ENCODE assay signal across 12 cellular contexts in genomic region chr5:139141841-139142240, GRCh38. TPM values are rescaled to one million over a fixed set of nuclear protein-coding genes. Genes with fewer than 3 reads are reported as not detected.
DNase-seq lines count a peak whose midpoint lies in the region; ATAC-seq, FAIRE-seq and TF ChIP-seq lines count a peak whose summit lies in the region.
"Had no signal": no experiment of that assay in that cellular context is flagged by ENCODE, and none has a peak within 500 bp of the region (broad histone marks: within the 10 kb centered on the region; RNA-seq: fewer than 3 reads in every experiment).

No MANE protein-coding gene starts in this region.

- H3K27me3 ChIP-seq in HCT116 (ENCODE audit: insufficient read depth, low read length): no peaks in the 10 kb centered on the region
- H3K27me3 ChIP-seq in HAP-1 (ENCODE audit: low read depth): no peaks in the 10 kb centered on the region

- CTCF ChIA-PET in HCT116 (lab: Charles Lee): no interaction called here

- no peaks in the 10 kb centered on the region for H3K27me3 Mint-ChIP-seq in activated T-cell treated with anti-CD3 and anti-CD28 coated beads, Interleukin-2, amount 50 U/mL, for 24 hours

- no peak overlapping the region for H3K4me2 ChIP-seq in HCT116 (ENCODE audit: low read length)

- peak; percentile 1 for DNase-seq in HCT116 (ENCODE audit: low read depth, low spot score)
- peak; percentile 26 for DNase-seq in brain pericyte (ENCODE audit: low read depth, low spot score)
- DNase-seq in kidney: no peak
- DNase-seq in renal cortical epithelial cell (ENCODE audit: low read depth): peak; percentile 92
- DNase-seq in GOT3 (lab: John Stamatoyannopoulos, UW): no peak
- DNase-seq in activated T-cell treated with anti-CD3 and anti-CD28 coated beads, Interleukin-2, amount 50 U/mL, for 24 hours: no peak
- no peak for DNase-seq in HAP-1 (ENCODE audit: low spot score in 2 of 2)
- DNase-seq: activated CD4-positive, alpha-beta T cell treated with anti-CD3 and anti-CD28 coated beads, Interleukin-2, amount 50 U/mL, for 4 hours had no signal

- H3K27ac ChIP-seq in HCT116 (ENCODE audit: low read depth, low read length) (no peak overlapping the region; the same call in 1 of the 2 replicates), kidney (ENCODE audit: low read depth in 2 of 2, low read length in 2 of 2) (peak overlapping the region; percentile 60 to 82)

- H3K36me3 ChIP-seq in HCT116 (ENCODE audit: control insufficient read depth in 1 of 2, insufficient read depth in 2 of 2, low read length in 2 of 2): no peaks in the 10 kb centered on the region
- H3K36me3 ChIP-seq in kidney (ENCODE audit: control insufficient read depth in 1 of 2, insufficient read depth in 2 of 2, low read length in 2 of 2): no peaks in the 10 kb centered on the region
- H3K36me3 ChIP-seq in HAP-1 (replicated peaks): no peaks in the 10 kb centered on the region

- BruUV-seq in HCT116 (replicated peaks; lab: Mats Ljungman, UMichigan): no TSS peak

- in situ Hi-C loops in HAP-1 (cut with MboI; ENCODE audit: low sequenced_read_pairs): no loop called here

- no peak for ATAC-seq in HCT116
- ATAC-seq in GM21423 (IDR thresholded peaks at IDR 0.05; ENCODE audit: unreplicated experiment): no peak

- FAIRE-seq in kidney (lab: Jason Lieb, UNC): peak; percentile 83
- FAIRE-seq: colon, GM18507, islet of Langerhans had no signal

- no peak for TF ChIP-seq RAD21 in HCT116 (IDR thresholded peaks at IDR 0.05; ENCODE audit: low read depth)

- no peak overlapping the region for H3K4me3 ChIP-seq in HCT116 (replicated peaks in 1 of 2; ENCODE audit: low read depth in 1 of 2, low read length in 2 of 2)
- peak overlapping the region; percentile 2 to 3 for H3K4me3 ChIP-seq in kidney (ENCODE audit: low read length in 2 of 2)
- H3K4me3 ChIP-seq in HAP-1: no peak overlapping the region

- H2AFZ ChIP-seq in HCT116 (ENCODE audit: low read depth, low read length, poor library complexity, severe bottlenecking): no peak overlapping the region

- H3K9me3 ChIP-seq in HCT116 (ENCODE audit: control insufficient read depth in 1 of 2, insufficient read depth in 1 of 2, low read depth in 1 of 2, low read length in 2 of 2) (no peaks in the 10 kb centered on the region), kidney (ENCODE audit: control insufficient read depth in 1 of 2, low read length in 2 of 2) (no peaks in the 10 kb centered on the region), HAP-1 (no peaks in the 10 kb centered on the region)

- no peak for TF ChIP-seq POLR2A in HCT116 (IDR thresholded peaks at IDR 0.05; ENCODE audit: borderline replicate concordance, extremely low read depth, insufficient read depth, insufficient read length)

- H3K27ac Mint-ChIP-seq in activated T-cell treated with anti-CD3 and anti-CD28 coated beads, Interleukin-2, amount 50 U/mL, for 24 hours: no peak overlapping the region

- H3K4me3 Mint-ChIP-seq in activated T-cell treated with anti-CD3 and anti-CD28 coated beads, Interleukin-2, amount 50 U/mL, for 24 hours: no peak overlapping the region

- POLR2A ChIA-PET in HCT116 (lab: Charles Lee): no interaction called here

- intact Hi-C loops in HCT116 (cut with micrococcal nuclease) (loop anchor here (10.0 kb wide), 1 partner anchor 63 kb away; no protein-coding TSS in a partner anchor), kidney (cut with DNase I) (no loop called here)

- H3K9ac ChIP-seq in HCT116 (ENCODE audit: low read length) (no peak overlapping the region), kidney (ENCODE audit: low read length in 2 of 2) (peak overlapping the region in 1 of 2 donors; percentile 31)

- no peaks in the 10 kb centered on the region for H3K79me2 ChIP-seq in HCT116 (ENCODE audit: insufficient read depth, low read length)

- no peaks in the 10 kb centered on the region for H4K20me1 ChIP-seq in HCT116 (ENCODE audit: insufficient read depth)

- no peaks in the 10 kb centered on the region for H3K36me3 Mint-ChIP-seq in activated T-cell treated with anti-CD3 and anti-CD28 coated beads, Interleukin-2, amount 50 U/mL, for 24 hours (ENCODE audit: low read depth)

- H3K9me3 Mint-ChIP-seq in activated T-cell treated with anti-CD3 and anti-CD28 coated beads, Interleukin-2, amount 50 U/mL, for 24 hours: no peaks in the 10 kb centered on the region

- RAD21 ChIA-PET in HCT116 (lab: Charles Lee; ENCODE audit: low non-redundant PET in 1 of 2, low total read pairs in 2 of 2, uncharacterized antibody in 2 of 2, unreplicated experiment in 2 of 2): no interaction called here

- H3K4me1 ChIP-seq in HCT116 (ENCODE audit: control insufficient read depth in 1 of 2, insufficient read depth in 2 of 2, low read length in 2 of 2) (peaks cover 29 to 39% of the 10 kb centered on the region in 2 experiments), kidney (ENCODE audit: control insufficient read depth in 1 of 2, insufficient read depth in 1 of 2, low read depth in 1 of 2, low read length in 2 of 2) (peaks cover 23 to 30% of the 10 kb centered on the region in 2 donors), HAP-1 (peaks cover 13% of the 10 kb centered on the region)

- no peaks in the 10 kb centered on the region for H3K9me2 ChIP-seq in HCT116 (ENCODE audit: insufficient read depth)

- peaks cover 60% of the 10 kb centered on the region for H3K4me1 Mint-ChIP-seq in activated T-cell treated with anti-CD3 and anti-CD28 coated beads, Interleukin-2, amount 50 U/mL, for 24 hours (ENCODE audit: low read depth)

- TF ChIP-seq CTCF in HCT116 (IDR thresholded peaks at IDR 0.05 in 2 of 3, conservative IDR thresholded peaks at IDR 0.05 in 1 of 3; ENCODE audit: borderline replicate concordance in 1 of 3, insufficient read depth in 1 of 3, low read depth in 2 of 3, low read length in 2 of 3) (no peak), kidney (IDR thresholded peaks at IDR 0.05; ENCODE audit: borderline replicate concordance, extremely low read depth, insufficient read depth) (no peak)

TF ChIP-seq in HCT116, 20 proteins besides CTCF, POLR2A, EP300 and RAD21:
- TF ChIP-seq EGR1 (IDR thresholded peaks at IDR 0.05; ENCODE audit: low read depth) (no peak), CBX3 (IDR thresholded peaks at IDR 0.05; ENCODE audit: low read depth) (0 out of 2 replicates have a peak, but pooled peaks have one; percentile 20)
TF ChIP-seq in HCT116: peak in this region for 1.

RNA-seq across cellular contexts. Expression of gene SIL1, which starts 56.3 kb away (rescaled TPM):
- total RNA-seq in HCT116 (2021; ENCODE audit: unreplicated experiment) (34.0 TPM), kidney (48.6 TPM), renal cortical epithelial cell (59.7 and 160 TPM in 2 replicates)
- 36.6 and 63.3 TPM in 2 replicates for polyA plus RNA-seq in HCT116 (2012)
- polyA plus RNA-seq in kidney (ENCODE audit: insufficient read depth, low read depth, low replicate concordance): 91.7 TPM

Comparison
In these comparisons a context has a peak if more than half of its experiments do, and no peak if none do; other contexts are left out.
1. DNase-seq: peak in HCT116 (single experiment), brain pericyte (single experiment) and renal cortical epithelial cell (single experiment); none in kidney (single experiment), GOT3 (single experiment), activated T-cell treated with anti-CD3 and anti-CD28 coated beads, Interleukin-2, amount 50 U/mL, for 24 hours (single experiment) and HAP-1 (0 of 2).
2. H3K4me3 ChIP-seq: peak in kidney (2 of 2); none in HCT116 (0 of 2) and HAP-1 (single experiment).